Comparison of ENCODE assay signal across 9 cellular contexts in genomic region chr12:12645968-12646367, GRCh38. TPM values are rescaled to one million over a fixed set of nuclear protein-coding genes. Genes with fewer than 3 reads are reported as not detected.
DNase-seq lines count a peak whose midpoint lies in the region; ATAC-seq, FAIRE-seq and TF ChIP-seq lines count a peak whose summit lies in the region.
"Not testable (repeated sequence)": the region's sequence is repeated elsewhere in the genome, so short reads cannot be mapped to it uniquely, and the experiment has no call there.
"Had no signal": no experiment of that assay in that cellular context is flagged by ENCODE, and none has a peak within 500 bp of the region (broad histone marks: within the 10 kb centered on the region; RNA-seq: fewer than 3 reads in every experiment).

No MANE protein-coding gene starts in this region.

- H2AFZ ChIP-seq in astrocyte (ENCODE audit: low read depth, low read length), result not testable (repeated sequence)

- peaks cover 19% of the 10 kb centered on the region for H3K36me3 Mint-ChIP-seq in astrocyte (ENCODE audit: low read depth, unreplicated experiment)

- peak; percentile 81 for ATAC-seq in GM18502 (IDR thresholded peaks at IDR 0.05; ENCODE audit: poor library complexity, unreplicated experiment)
- peak; percentile 69 for ATAC-seq in GM21360 (IDR thresholded peaks at IDR 0.05; ENCODE audit: unreplicated experiment)
- ATAC-seq in HG02870 (IDR thresholded peaks at IDR 0.05; ENCODE audit: unreplicated experiment), result peak; percentile 70
- peak; percentile 54 for ATAC-seq in HG03558 (IDR thresholded peaks at IDR 0.05; ENCODE audit: extremely low read depth, unreplicated experiment)
- peak; percentile 90 to 94 for ATAC-seq in activated CD4-positive, CD25-positive, alpha-beta regulatory T cell treated with anti-CD3 and anti-CD28 coated beads, Interleukin-2, amount 50 U/mL, for 24 hours

- not testable (repeated sequence) for H4K20me1 ChIP-seq in astrocyte (ENCODE audit: insufficient read depth, low read length)

- peak overlapping the region; percentile 56 for H3K27ac ChIP-seq in astrocyte (ENCODE audit: low read depth, low read length)

- DNase-seq in AG09309 (ENCODE audit: low read depth), result peak; percentile 28
- peak; percentile 76 for DNase-seq in astrocyte (ENCODE audit: low read depth)
- peak; percentile 52 for DNase-seq in kidney tubule cell (ENCODE audit: low spot score)

- H3K4me3 ChIP-seq in AG09309 (ENCODE audit: control insufficient read depth, low read depth, low read length); astrocyte (ENCODE audit: insufficient read depth, low read depth, low read length): not testable (repeated sequence)

- peaks cover 12% of the 10 kb centered on the region for H3K4me1 ChIP-seq in astrocyte (ENCODE audit: insufficient read depth, low read length)

- H3K4me2 ChIP-seq in astrocyte (ENCODE audit: low read length), result peak overlapping the region; percentile 73

- TF ChIP-seq CTCF in AG09309 (IDR thresholded peaks at IDR 0.05; ENCODE audit: control insufficient read depth, insufficient read depth, low read depth, low read length, missing control alignments); astrocyte (IDR thresholded peaks at IDR 0.05; ENCODE audit: insufficient read depth, low read depth, low read length): not testable (repeated sequence)

- H3K4me3 Mint-ChIP-seq in astrocyte (ENCODE audit: unreplicated experiment), result not testable (repeated sequence)

- not testable (repeated sequence) for FAIRE-seq in astrocyte (lab: Jason Lieb, UNC)

- H3K79me2 ChIP-seq in astrocyte (ENCODE audit: insufficient read depth, low read length), result not testable (repeated sequence)

- H3K27me3 ChIP-seq in astrocyte (ENCODE audit: insufficient read depth, low read length), result not testable (repeated sequence)

- H3K9ac ChIP-seq in astrocyte (ENCODE audit: low read length), result peak overlapping the region; percentile 21

- H3K27me3 Mint-ChIP-seq in astrocyte (ENCODE audit: low read depth, unreplicated experiment), result not testable (repeated sequence)

- H3K27ac Mint-ChIP-seq in astrocyte (ENCODE audit: unreplicated experiment), result not testable (repeated sequence)

- H3K9me3 Mint-ChIP-seq in astrocyte (ENCODE audit: unreplicated experiment), result peaks cover 24% of the 10 kb centered on the region

- peaks cover 17% of the 10 kb centered on the region for H3K9me3 ChIP-seq in astrocyte (ENCODE audit: insufficient read depth, low read depth, low read length)

- not testable (repeated sequence) for H3K4me1 Mint-ChIP-seq in astrocyte (ENCODE audit: low read depth, unreplicated experiment)

- not testable (repeated sequence) for H3K36me3 ChIP-seq in astrocyte (ENCODE audit: insufficient read depth, low read length)

RNA-seq across cellular contexts. Expression of gene CREBL2, which starts 34.3 kb away (rescaled TPM):
- total RNA-seq in astrocyte, result 13.9 and 14.8 TPM in 2 replicates

RNA-seq across cellular contexts. Expression of gene GPR19, which starts 50.0 kb away (rescaled TPM):
- total RNA-seq in astrocyte, result 2.8 and 4.3 TPM in 2 replicates
- total RNA-seq: vagina had no signal
